11 cellular contexts compared by ENCODE assay signal in genomic region chr1:10380594-10381275, GRCh38. TPM values are rescaled to one million over a fixed set of nuclear protein-coding genes. Genes with fewer than 3 reads are reported as not detected.
A peak's percentile ranks its signal among the peaks of the same experiment; 100 is the strongest.
DNase-seq lines count a peak whose midpoint lies in the region; ATAC-seq and TF ChIP-seq lines count a peak whose summit lies in the region.
"Had no signal": no experiment of that assay in that cellular context is flagged by ENCODE, and none has a peak within 500 bp of the region (broad histone marks: within the 10 kb centered on the region; RNA-seq: fewer than 3 reads in every experiment).

No MANE protein-coding gene starts in this region.

- H3K36me3 Mint-ChIP-seq in Calu3 (ENCODE audit: insufficient read depth, unreplicated experiment), result peaks cover 6% of the 10 kb centered on the region
- peaks cover 5% of the 10 kb centered on the region for H3K36me3 Mint-ChIP-seq in T-helper 17 cell (ENCODE audit: low read depth)
- peaks cover 2% of the 10 kb centered on the region for H3K36me3 Mint-ChIP-seq in activated T-helper 1 cell treated with anti-CD3 and anti-CD28 coated beads, Interleukin-12 subunit alpha, Interleukin-12 subunit beta, Interleukin-2, Interleukin-4 antibody, amounts not matched to agents 30 ng/mL and 10 ng/mL and 1 ng/mL, durations not matched to agents 14 hours and 24 hours and 36 hours (ENCODE audit: low read depth)

- H3K4me1 ChIP-seq in SJCRH30 (peaks cover 18% of the 10 kb centered on the region), fibroblast of lung (ENCODE audit: control insufficient read depth, extremely low read depth, insufficient read depth, low read length) (peaks cover 10% of the 10 kb centered on the region)

- H3K4me3 Mint-ChIP-seq in Calu3 (ENCODE audit: low read depth, unreplicated experiment) (no peak overlapping the region), T-helper 17 cell (no peak overlapping the region)
- no peak overlapping the region for H3K4me3 Mint-ChIP-seq in activated T-helper 1 cell treated with anti-CD3 and anti-CD28 coated beads, Interleukin-12 subunit alpha, Interleukin-12 subunit beta, Interleukin-2, Interleukin-4 antibody, amounts not matched to agents 30 ng/mL and 10 ng/mL and 1 ng/mL, durations not matched to agents 14 hours and 24 hours and 36 hours
- H3K4me3 Mint-ChIP-seq: activated B cell treated with CpG ODN at 0.5 μM for 24 hours had no signal

- intact Hi-C loops in Calu3 (cut with micrococcal nuclease; ENCODE audit: unreplicated experiment), result no loop called here
- intact Hi-C loops in activated T-helper 1 cell treated with anti-CD3 and anti-CD28 coated beads, Interleukin-12 subunit alpha, Interleukin-12 subunit beta, Interleukin-2, Interleukin-4 antibody, amounts not matched to agents 30 ng/mL and 10 ng/mL and 1 ng/mL, durations not matched to agents 14 hours and 24 hours and 36 hours (cut with micrococcal nuclease), result no loop called here

- CTCF ChIA-PET in Calu3 (lab: Charles Lee), result no interaction called here

- DNase-seq in Calu3 (no peak), SJCRH30 (peak; percentile 45 to 48), fibroblast of lung (ENCODE audit: low read depth in 2 of 2) (peak; percentile 88 to 95), renal cortical epithelial cell (ENCODE audit: low read depth) (peak; percentile 72), T-helper 17 cell (no peak), NCI-H510A treated with DMSO at 0.1 percent for 48 hours (lab: John Stamatoyannopoulos, UW) (no peak)
- no peak for DNase-seq in activated T-helper 1 cell treated with anti-CD3 and anti-CD28 coated beads, Interleukin-12 subunit alpha, Interleukin-12 subunit beta, Interleukin-2, Interleukin-4 antibody, amounts not matched to agents 30 ng/mL and 10 ng/mL and 1 ng/mL, durations not matched to agents 14 hours and 24 hours and 36 hours (ENCODE audit: low spot score)
- DNase-seq: activated B cell treated with CpG ODN at 0.5 μM for 24 hours; activated naive CD4-positive, alpha-beta T cell treated with Interleukin-2 at 50 U/mL for 16 hours; NCI-H82 had no signal

- H3K27ac ChIP-seq in SJCRH30 (peak overlapping the region; percentile 23; the same call in 1 of the 2 replicates), fibroblast of lung (ENCODE audit: insufficient read depth, low read length) (peak overlapping the region; percentile 63)

- TF ChIP-seq CTCF in Calu3 (IDR thresholded peaks at IDR 0.05; ENCODE audit: unreplicated experiment) (no peak), fibroblast of lung (conservative IDR thresholded peaks at IDR 0.05 in 1 of 2, IDR thresholded peaks at IDR 0.05 in 1 of 2; ENCODE audit: low read depth in 1 of 2, low read length in 2 of 2) (no peak)

- H3K9ac ChIP-seq in fibroblast of lung (ENCODE audit: insufficient read depth, low read length), result no peak overlapping the region

- no peaks in the 10 kb centered on the region for H3K79me2 ChIP-seq in fibroblast of lung (ENCODE audit: control insufficient read depth, insufficient read depth, low read length)

- no peaks in the 10 kb centered on the region for H3K9me3 ChIP-seq in SJCRH30 (replicated peaks)
- H3K9me3 ChIP-seq in fibroblast of lung (ENCODE audit: control insufficient read depth, insufficient read depth, low read depth, low read length), result no peaks in the 10 kb centered on the region
- H3K9me3 ChIP-seq in T-helper 17 cell (ENCODE audit: control insufficient read depth, low read length, poor library complexity, severe bottlenecking), result no peaks in the 10 kb centered on the region

- H3K4me1 Mint-ChIP-seq in Calu3 (ENCODE audit: low read depth, unreplicated experiment) (no peaks in the 10 kb centered on the region), T-helper 17 cell (peaks cover 2% of the 10 kb centered on the region)
- no peaks in the 10 kb centered on the region for H3K4me1 Mint-ChIP-seq in activated T-helper 1 cell treated with anti-CD3 and anti-CD28 coated beads, Interleukin-12 subunit alpha, Interleukin-12 subunit beta, Interleukin-2, Interleukin-4 antibody, amounts not matched to agents 30 ng/mL and 10 ng/mL and 1 ng/mL, durations not matched to agents 14 hours and 24 hours and 36 hours (ENCODE audit: low read depth)

- H3K27me3 ChIP-seq in SJCRH30 (no peaks in the 10 kb centered on the region), fibroblast of lung (ENCODE audit: control insufficient read depth, insufficient read depth, low read length) (no peaks in the 10 kb centered on the region)

- no peak overlapping the region for H3K4me3 ChIP-seq in SJCRH30
- H3K4me3 ChIP-seq in fibroblast of lung (replicated peaks in 1 of 4; ENCODE audit: control extremely low read depth in 1 of 4, insufficient read depth in 1 of 4, low read depth in 3 of 4, low read length in 4 of 4), result no peak overlapping the region

- H3K27me3 Mint-ChIP-seq in Calu3 (ENCODE audit: unreplicated experiment) (no peaks in the 10 kb centered on the region), T-helper 17 cell (no peaks in the 10 kb centered on the region)
- H3K27me3 Mint-ChIP-seq in activated T-helper 1 cell treated with anti-CD3 and anti-CD28 coated beads, Interleukin-12 subunit alpha, Interleukin-12 subunit beta, Interleukin-2, Interleukin-4 antibody, amounts not matched to agents 30 ng/mL and 10 ng/mL and 1 ng/mL, durations not matched to agents 14 hours and 24 hours and 36 hours (ENCODE audit: insufficient read depth), result no peaks in the 10 kb centered on the region
- H3K27me3 Mint-ChIP-seq: activated B cell treated with CpG ODN at 0.5 μM for 24 hours had no signal

- TSS peak; percentile 7 for BruUV-seq in Calu3 (replicated peaks; lab: Mats Ljungman, UMichigan)

- H4K20me1 ChIP-seq in fibroblast of lung (ENCODE audit: control insufficient read depth, extremely low read depth, insufficient read depth, low read length), result no peaks in the 10 kb centered on the region

- H3K27ac Mint-ChIP-seq in Calu3 (ENCODE audit: unreplicated experiment) (no peak overlapping the region), T-helper 17 cell (no peak overlapping the region)
- H3K27ac Mint-ChIP-seq in activated T-helper 1 cell treated with anti-CD3 and anti-CD28 coated beads, Interleukin-12 subunit alpha, Interleukin-12 subunit beta, Interleukin-2, Interleukin-4 antibody, amounts not matched to agents 30 ng/mL and 10 ng/mL and 1 ng/mL, durations not matched to agents 14 hours and 24 hours and 36 hours, result no peak overlapping the region
- H3K27ac Mint-ChIP-seq: activated B cell treated with CpG ODN at 0.5 μM for 24 hours had no signal

- ATAC-seq in T-helper 17 cell, result no peak
- no peak for ATAC-seq in GM19452 (IDR thresholded peaks at IDR 0.05; ENCODE audit: unreplicated experiment)

- H3K36me3 ChIP-seq in SJCRH30 (0 out of 2 replicates have a peak, but pooled peaks cover 3% of the 10 kb centered on the region), fibroblast of lung (ENCODE audit: control insufficient read depth, insufficient read depth, low read length) (no peaks in the 10 kb centered on the region)

- peak overlapping the region; percentile 59 for H3K4me2 ChIP-seq in fibroblast of lung (ENCODE audit: extremely low read depth, insufficient read depth, low read length)

- H2AFZ ChIP-seq in fibroblast of lung (ENCODE audit: low read length), result no peak overlapping the region

- H3K9me3 Mint-ChIP-seq in Calu3 (ENCODE audit: low read depth, unreplicated experiment), result no peaks in the 10 kb centered on the region
- no peaks in the 10 kb centered on the region for H3K9me3 Mint-ChIP-seq in activated T-helper 1 cell treated with anti-CD3 and anti-CD28 coated beads, Interleukin-12 subunit alpha, Interleukin-12 subunit beta, Interleukin-2, Interleukin-4 antibody, amounts not matched to agents 30 ng/mL and 10 ng/mL and 1 ng/mL, durations not matched to agents 14 hours and 24 hours and 36 hours
- H3K9me3 Mint-ChIP-seq: activated B cell treated with CpG ODN at 0.5 μM for 24 hours had no signal

RNA-seq across cellular contexts. Expression of gene PGD, which starts 18.1 kb away (rescaled TPM):
- 142 and 155 TPM in 2 replicates for total RNA-seq in Calu3 (2022)
- 316 and 350 TPM in 2 replicates for total RNA-seq in SJCRH30 (2014; rRNA removed; shearing (Covaris generic))
- total RNA-seq in fibroblast of lung, result 135 and 158 TPM in 2 replicates
- polyA plus RNA-seq in fibroblast of lung, result 121 and 179 TPM in 2 replicates
- polyA plus RNA-seq in fibroblast of lung (2012), result 286 and 450 TPM in 2 replicates
- polyA minus RNA-seq in fibroblast of lung (ENCODE audit: low replicate concordance), result 297 and 415 TPM in 2 replicates
- total RNA-seq in renal cortical epithelial cell, result 80.4 and 87.1 TPM in 2 replicates
- total RNA-seq in T-helper 17 cell, result 10 to 100 TPM; 22.7 to 40.0 TPM
- 131 and 142 TPM in 2 replicates for total RNA-seq in activated T-helper 1 cell treated with anti-CD3 and anti-CD28 coated beads, Interleukin-12 subunit alpha, Interleukin-12 subunit beta, Interleukin-2, Interleukin-4 antibody, amounts not matched to agents 30 ng/mL and 10 ng/mL and 1 ng/mL, durations not matched to agents 14 hours and 24 hours and 36 hours

RNA-seq across cellular contexts. Expression of gene CENPS, which starts 49.5 kb away (rescaled TPM):
- 18.0 and 21.3 TPM in 2 replicates for total RNA-seq in Calu3 (2022)
- 15.5 and 16.1 TPM in 2 replicates for total RNA-seq in SJCRH30 (2014; rRNA removed; shearing (Covaris generic))
- total RNA-seq in fibroblast of lung, result 7.4 and 10.2 TPM in 2 replicates
- 11.9 and 15.3 TPM in 2 replicates for polyA plus RNA-seq in fibroblast of lung
- polyA plus RNA-seq in fibroblast of lung (2012), result 17.1 and 26.7 TPM in 2 replicates
- polyA minus RNA-seq in fibroblast of lung (ENCODE audit: low replicate concordance), result 5.3 and 6.1 TPM in 2 replicates
- 7.6 and 16.7 TPM in 2 replicates for total RNA-seq in renal cortical epithelial cell
- total RNA-seq in T-helper 17 cell, result 1 to 10 TPM; 3.8 to 6.3 TPM
- 22.1 and 23.4 TPM in 2 replicates for total RNA-seq in activated T-helper 1 cell treated with anti-CD3 and anti-CD28 coated beads, Interleukin-12 subunit alpha, Interleukin-12 subunit beta, Interleukin-2, Interleukin-4 antibody, amounts not matched to agents 30 ng/mL and 10 ng/mL and 1 ng/mL, durations not matched to agents 14 hours and 24 hours and 36 hours

Comparison
In these comparisons a context has a peak if more than half of its experiments do, and no peak if none do; other contexts are left out.
1. DNase-seq: peak in SJCRH30 (2 of 2), fibroblast of lung (2 of 2) and renal cortical epithelial cell (single experiment); none in Calu3 (single experiment), T-helper 17 cell (0 of 3), NCI-H510A treated with DMSO at 0.1 percent for 48 hours (single experiment) and activated T-helper 1 cell treated with anti-CD3 and anti-CD28 coated beads, Interleukin-12 subunit alpha, Interleukin-12 subunit beta, Interleukin-2, Interleukin-4 antibody, amounts not matched to agents 30 ng/mL and 10 ng/mL and 1 ng/mL, durations not matched to agents 14 hours and 24 hours and 36 hours (single experiment).